In the genomic region with DNA sequence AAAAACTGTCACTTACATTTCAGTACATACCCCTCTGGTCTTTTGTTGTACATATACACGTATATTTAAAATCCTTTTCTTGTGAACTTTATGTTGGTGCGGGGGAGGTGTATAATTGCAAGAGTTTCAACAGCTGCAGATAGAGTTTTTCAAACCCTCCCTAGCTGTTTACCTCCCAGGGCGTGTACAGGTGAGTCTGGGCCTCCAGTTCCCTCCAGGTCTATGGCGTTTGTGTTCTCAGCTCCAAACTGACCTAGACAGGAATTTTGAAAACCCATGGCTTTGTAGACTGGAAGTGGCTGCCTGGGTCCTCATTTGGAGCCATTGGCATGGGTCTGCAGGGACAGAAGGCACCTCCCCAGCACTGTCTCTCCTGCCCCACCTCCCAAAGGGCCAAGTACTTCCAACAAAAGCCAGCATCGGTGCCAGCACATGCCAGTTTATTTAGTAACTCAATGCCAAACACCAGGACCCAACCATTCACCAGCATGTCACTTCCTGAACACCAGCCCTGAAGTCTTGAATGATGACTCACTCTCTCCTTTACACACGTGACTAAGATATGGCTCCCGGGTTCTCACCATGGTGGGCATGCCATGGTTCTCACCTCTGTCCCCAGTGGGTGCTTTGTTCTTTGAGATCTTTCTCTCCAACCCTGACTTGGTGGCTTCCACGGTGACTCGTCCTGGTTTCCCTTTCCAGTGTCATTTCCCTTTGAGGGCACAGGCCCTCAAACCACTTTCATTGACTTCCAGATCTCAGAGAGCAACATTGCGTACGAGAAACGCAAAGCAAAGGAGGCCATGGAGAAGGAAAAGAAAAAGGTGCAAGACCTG, we compare ENCODE assay signal across 8 cellular contexts. TPM values are rescaled to one million over a fixed set of nuclear protein-coding genes. Genes with fewer than 3 reads are reported as not detected.
DNase-seq lines count a peak whose midpoint lies in the region; ATAC-seq and TF ChIP-seq lines count a peak whose summit lies in the region.

No MANE protein-coding gene starts in this region.

- WGBS in spleen, 5 donors: 58 to 72% (median 64%) methylated on average over 12 of the region's 12 CpGs

- H3K27ac ChIP-seq in thoracic aorta: no peak overlapping the region
- H3K27ac ChIP-seq in spleen: no peak overlapping the region
- H3K27ac ChIP-seq in GM23338 (ENCODE audit: low read depth): no peak overlapping the region

- DNase-seq in ELF-1 (ENCODE audit: low read depth, low spot score): peak; percentile 24
- peak; percentile 18 for DNase-seq in NCI-H345 treated with DMSO at 0.1 percent for 48 hours (lab: John Stamatoyannopoulos, UW; ENCODE audit: unreplicated experiment)
- peak; percentile 33 for DNase-seq in activated gamma-delta T cell treated with anti-CD3 and anti-CD28 coated beads, Interleukin-2, amount 50 U/mL, for 16 hours (ENCODE audit: low read depth)
- DNase-seq in left lobe of liver (ENCODE audit: low spot score): no peak
- no peak for DNase-seq in thoracic aorta (ENCODE audit: low spot score)
- no peak for DNase-seq in spleen
- DNase-seq in GM23338 (ENCODE audit: low spot score): no peak

- H3K4me3 ChIP-seq in thoracic aorta (no peak overlapping the region), spleen (no peak overlapping the region), GM23338 (no peak overlapping the region)

- H3K9me3 Mint-ChIP-seq in GM23338: no peaks in the 10 kb centered on the region

- H3K4me2 ChIP-seq in GM23338: no peak overlapping the region

- no peaks in the 10 kb centered on the region for H3K36me3 Mint-ChIP-seq in GM23338 (ENCODE audit: low read depth)

- intact Hi-C loops in spleen (cut with DNase I; ENCODE audit: low total_unique reads): no loop called here

- 0 out of 3 replicates have a peak, but pooled peaks cover 4% of the 10 kb centered on the region for H3K4me1 Mint-ChIP-seq in GM23338

- H3K27me3 ChIP-seq in thoracic aorta (replicated peaks; ENCODE audit: insufficient read depth) (no peaks in the 10 kb centered on the region), spleen (replicated peaks in 1 of 7) (peaks cover 0 to 6% (median 0%) of the 10 kb centered on the region in 7 donors), GM23338 (ENCODE audit: insufficient read depth) (no peaks in the 10 kb centered on the region)

- H2AFZ ChIP-seq in GM23338: no peak overlapping the region

- TF ChIP-seq POLR2A in spleen (IDR thresholded peaks at IDR 0.05): no peak

- H3F3A ChIP-seq in GM23338 (replicated peaks; ENCODE audit: low read depth): no peaks in the 10 kb centered on the region

- no peak overlapping the region for H3K27ac Mint-ChIP-seq in GM23338

- H4K20me1 ChIP-seq in GM23338 (replicated peaks; ENCODE audit: insufficient read depth): no peaks in the 10 kb centered on the region

- H3K4me1 ChIP-seq in thoracic aorta (ENCODE audit: control insufficient read depth in 1 of 2, low read depth in 2 of 2): peaks cover 5 to 6% of the 10 kb centered on the region in 2 donors
- peaks cover 0 to 9% (median 0%) of the 10 kb centered on the region in 6 donors for H3K4me1 ChIP-seq in spleen
- no peaks in the 10 kb centered on the region for H3K4me1 ChIP-seq in GM23338 (ENCODE audit: insufficient read depth)

- H3K27me3 Mint-ChIP-seq in GM23338 (ENCODE audit: insufficient read depth, low read depth, poor library complexity): peaks cover 8% of the 10 kb centered on the region

- ATAC-seq in left lobe of liver (peak; percentile 23), thoracic aorta (ENCODE audit: insufficient number of reproducible peaks, low FRiP score, low read depth) (peak; percentile 85), GM18870 (IDR thresholded peaks at IDR 0.05; ENCODE audit: unreplicated experiment) (no peak), GM23338 (no peak)

- no peaks in the 10 kb centered on the region for H3K9me3 ChIP-seq in thoracic aorta
- H3K9me3 ChIP-seq in spleen: no peaks in the 10 kb centered on the region

- H3K9me2 ChIP-seq in GM23338 (ENCODE audit: insufficient read depth): no peaks in the 10 kb centered on the region

- no peaks in the 10 kb centered on the region for H3K79me2 ChIP-seq in GM23338 (replicated peaks; ENCODE audit: insufficient read depth)

- no peak overlapping the region for H3K4me3 Mint-ChIP-seq in GM23338

- no peaks in the 10 kb centered on the region for H3K36me3 ChIP-seq in thoracic aorta
- no peaks in the 10 kb centered on the region for H3K36me3 ChIP-seq in spleen
- no peaks in the 10 kb centered on the region for H3K36me3 ChIP-seq in GM23338 (ENCODE audit: insufficient read depth)

- TF ChIP-seq CTCF in thoracic aorta (IDR thresholded peaks at IDR 0.05): no peak
- no peak for TF ChIP-seq CTCF in spleen (IDR thresholded peaks at IDR 0.05 in 8 of 11, conservative IDR thresholded peaks at IDR 0.05 in 3 of 11)
- no peak for TF ChIP-seq CTCF in GM23338 (conservative IDR thresholded peaks at IDR 0.05; ENCODE audit: low read depth in 2 of 2)

TF ChIP-seq in GM23338, 12 proteins besides CTCF, POLR2A, EP300 and RAD21 (continues in another document):
- TF ChIP-seq CREB1 (CRISPR knock-in tag; IDR thresholded peaks at IDR 0.05; ENCODE audit: low read depth) (no peak), ETS1 (IDR thresholded peaks at IDR 0.05) (no peak), JUNB (IDR thresholded peaks at IDR 0.05; ENCODE audit: unreplicated experiment) (no peak), EZH2 (IDR thresholded peaks at IDR 0.05; ENCODE audit: low read depth, unreplicated experiment) (no peak), ZNF331 (CRISPR knock-in tag; IDR thresholded peaks at IDR 0.05; ENCODE audit: low read depth) (no peak), POLR2AphosphoS5 (IDR thresholded peaks at IDR 0.05; ENCODE audit: low read depth) (no peak), EZH2phosphoT487 (IDR thresholded peaks at IDR 0.05; ENCODE audit: unreplicated experiment) (no peak), STAT1 (IDR thresholded peaks at IDR 0.05; ENCODE audit: unreplicated experiment) (no peak), NANOG (IDR thresholded peaks at IDR 0.05; ENCODE audit: borderline replicate concordance) (no peak), ZNF114 (CRISPR knock-in tag; IDR thresholded peaks at IDR 0.05) (no peak)
- TF ChIP-seq, protein P1, sequence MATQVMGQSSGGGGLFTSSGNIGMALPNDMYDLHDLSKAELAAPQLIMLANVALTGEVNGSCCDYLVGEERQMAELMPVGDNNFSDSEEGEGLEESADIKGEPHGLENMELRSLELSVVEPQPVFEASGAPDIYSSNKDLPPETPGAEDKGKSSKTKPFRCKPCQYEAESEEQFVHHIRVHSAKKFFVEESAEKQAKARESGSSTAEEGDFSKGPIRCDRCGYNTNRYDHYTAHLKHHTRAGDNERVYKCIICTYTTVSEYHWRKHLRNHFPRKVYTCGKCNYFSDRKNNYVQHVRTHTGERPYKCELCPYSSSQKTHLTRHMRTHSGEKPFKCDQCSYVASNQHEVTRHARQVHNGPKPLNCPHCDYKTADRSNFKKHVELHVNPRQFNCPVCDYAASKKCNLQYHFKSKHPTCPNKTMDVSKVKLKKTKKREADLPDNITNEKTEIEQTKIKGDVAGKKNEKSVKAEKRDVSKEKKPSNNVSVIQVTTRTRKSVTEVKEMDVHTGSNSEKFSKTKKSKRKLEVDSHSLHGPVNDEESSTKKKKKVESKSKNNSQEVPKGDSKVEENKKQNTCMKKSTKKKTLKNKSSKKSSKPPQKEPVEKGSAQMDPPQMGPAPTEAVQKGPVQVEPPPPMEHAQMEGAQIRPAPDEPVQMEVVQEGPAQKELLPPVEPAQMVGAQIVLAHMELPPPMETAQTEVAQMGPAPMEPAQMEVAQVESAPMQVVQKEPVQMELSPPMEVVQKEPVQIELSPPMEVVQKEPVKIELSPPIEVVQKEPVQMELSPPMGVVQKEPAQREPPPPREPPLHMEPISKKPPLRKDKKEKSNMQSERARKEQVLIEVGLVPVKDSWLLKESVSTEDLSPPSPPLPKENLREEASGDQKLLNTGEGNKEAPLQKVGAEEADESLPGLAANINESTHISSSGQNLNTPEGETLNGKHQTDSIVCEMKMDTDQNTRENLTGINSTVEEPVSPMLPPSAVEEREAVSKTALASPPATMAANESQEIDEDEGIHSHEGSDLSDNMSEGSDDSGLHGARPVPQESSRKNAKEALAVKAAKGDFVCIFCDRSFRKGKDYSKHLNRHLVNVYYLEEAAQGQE (IDR thresholded peaks at IDR 0.05; ENCODE audit: unreplicated experiment): no peak

RNA-seq across cellular contexts. Expression of gene EFHD2, which starts 57.3 kb away (rescaled TPM):
- total RNA-seq in left lobe of liver (11.4 TPM), thoracic aorta (10 to 100 TPM; 36.0 to 71.3 TPM), spleen (100 to 1,000 TPM; 131 to 226 (median 164) TPM)
- polyA plus RNA-seq in spleen (100 to 1,000 TPM in 1 of 3 donors, 10 to 100 TPM in 2; 81.8 to 148 (median 87.1) TPM), GM23338 (2016; fragmentation: Nextera tagmentation; extraction: Ambion mirVana) (19.3 and 22.8 TPM in 2 replicates)
- 22.8 and 23.7 TPM in 2 replicates for total RNA-seq in GM23338 (2014; rRNA removed; shearing (Covaris generic))

Comparison
In these comparisons a context has a peak if more than half of its experiments do, and no peak if none do; other contexts are left out.
1. DNase-seq: peak in ELF-1 (single experiment), NCI-H345 treated with DMSO at 0.1 percent for 48 hours (single experiment) and activated gamma-delta T cell treated with anti-CD3 and anti-CD28 coated beads, Interleukin-2, amount 50 U/mL, for 16 hours (single experiment); none in left lobe of liver (single experiment), thoracic aorta (single experiment), spleen (single experiment) and GM23338 (single experiment).
2. ATAC-seq: peak in left lobe of liver (single experiment) and thoracic aorta (single experiment); none in GM18870 (single experiment) and GM23338 (single experiment).